Comparison of ENCODE assay signal across 1 cellular context in genomic region chr4:162560073-162560472, GRCh38.
TF ChIP-seq lines count a peak whose summit lies in the region.

No MANE protein-coding gene starts in this region.

TF ChIP-seq in SK-N-SH, 30 proteins besides CTCF, POLR2A, EP300 and RAD21 (continued from another document):
- no peak for TF ChIP-seq PBX3 (IDR thresholded peaks at IDR 0.05)
- no peak for TF ChIP-seq CHD2 (IDR thresholded peaks at IDR 0.05; ENCODE audit: low read length, partially characterized antibody)
- no peak for TF ChIP-seq RXRA (IDR thresholded peaks at IDR 0.05; ENCODE audit: borderline replicate concordance, low read depth)
- TF ChIP-seq, protein P1, sequence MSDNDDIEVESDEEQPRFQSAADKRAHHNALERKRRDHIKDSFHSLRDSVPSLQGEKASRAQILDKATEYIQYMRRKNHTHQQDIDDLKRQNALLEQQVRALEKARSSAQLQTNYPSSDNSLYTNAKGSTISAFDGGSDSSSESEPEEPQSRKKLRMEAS (IDR thresholded peaks at IDR 0.05; ENCODE audit: low read depth): no peak
